In the genomic region with DNA sequence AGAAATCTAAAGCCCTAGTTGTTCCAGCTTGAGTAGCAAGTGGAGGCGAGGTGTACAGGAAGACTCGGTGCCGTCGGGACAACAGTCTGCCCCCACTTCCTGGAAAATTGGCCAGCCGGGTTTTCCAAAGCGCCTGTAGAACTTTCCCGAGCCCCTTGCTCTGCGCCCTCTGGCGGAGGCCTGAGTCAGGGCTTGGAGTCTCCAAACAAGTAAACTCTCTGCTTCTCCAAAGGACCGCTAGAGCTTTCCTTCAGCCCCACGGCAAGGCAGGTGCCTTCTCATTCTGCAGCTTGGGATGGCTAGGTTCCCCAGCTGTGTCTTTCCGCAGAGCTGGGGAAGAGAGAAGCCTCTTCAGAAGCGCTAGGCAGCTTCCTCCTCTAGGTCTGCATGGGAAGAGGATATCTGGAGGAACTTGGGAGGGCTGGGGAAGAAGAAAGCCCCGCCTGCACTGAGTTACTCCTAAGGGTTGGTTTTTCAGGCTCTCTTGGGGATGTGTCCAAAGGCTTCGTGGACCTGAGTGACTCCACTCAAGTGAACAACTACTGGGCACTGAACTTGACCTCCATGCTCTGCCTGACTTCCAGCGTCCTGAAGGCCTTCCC, we compare ENCODE assay signal across 8 cellular contexts. TPM values are rescaled to one million over a fixed set of nuclear protein-coding genes. Genes with fewer than 3 reads are reported as not detected.
DNase-seq lines count a peak whose midpoint lies in the region; ATAC-seq, FAIRE-seq and TF ChIP-seq lines count a peak whose summit lies in the region.

No MANE protein-coding gene starts in this region.

- no peak for TF ChIP-seq EP300 in A549 (IDR thresholded peaks at IDR 0.05)

- peak; percentile 38; the same call in 1 of the 2 replicates for TF ChIP-seq POLR2A in A549 (IDR thresholded peaks at IDR 0.05; ENCODE audit: low read length)

- peak overlapping the region; percentile 97 for H3K4me2 ChIP-seq in A549

- H3K27me3 ChIP-seq in WERI-Rb-1 (ENCODE audit: insufficient read depth, low read depth, severe bottlenecking), result no peaks in the 10 kb centered on the region
- no peaks in the 10 kb centered on the region for H3K27me3 ChIP-seq in kidney epithelial cell (ENCODE audit: control insufficient read depth, insufficient read depth, low read length)

- POLR2A ChIA-PET in A549 (lab: Yijun Ruan, JAX), result interaction anchor here (1.1 to 1.4 kb wide), 4 partner anchors 23 to 346 kb away, joined by 3 read pairs; partner anchors contain the start of gene CCT7

- peak; percentile 56 to 75 for TF ChIP-seq RAD21 in A549 (conservative IDR thresholded peaks at IDR 0.05 in 1 of 2, IDR thresholded peaks at IDR 0.05 in 1 of 2)

- H3K27ac ChIP-seq in A549, result peak overlapping the region; percentile 92 to 96
- peak overlapping the region; percentile 86 for H3K27ac ChIP-seq in WERI-Rb-1
- peak overlapping the region; percentile 89 for H3K27ac ChIP-seq in cingulate gyrus (ENCODE audit: low read depth, low read length)

- H3K36me3 ChIP-seq in WERI-Rb-1, result peaks cover 30% of the 10 kb centered on the region
- no peaks in the 10 kb centered on the region for H3K36me3 ChIP-seq in kidney epithelial cell (ENCODE audit: control insufficient read depth, insufficient read depth, low read length)

- ATAC-seq in A549 (peak; percentile 70 to 79), HG03103 (IDR thresholded peaks at IDR 0.05; ENCODE audit: low read depth, unreplicated experiment) (peak; percentile 34)

- H3K4me3 ChIP-seq in A549 (peak overlapping the region; percentile 77), WERI-Rb-1 (ENCODE audit: low read depth, low read length) (peak overlapping the region; percentile 65), kidney epithelial cell (ENCODE audit: low read depth, low read length) (peak overlapping the region; percentile 50)

- DNase-seq in A549 (ENCODE audit: low read depth in 1 of 2, low spot score in 1 of 2), result peak; percentile 85 to 93
- DNase-seq in GM18507 (ENCODE audit: extremely low spot score, insufficient read length, low read depth), result no peak
- peak; percentile 82 for DNase-seq in NCI-H2171 (lab: John Stamatoyannopoulos, UW)
- DNase-seq in WERI-Rb-1, result peak; percentile 97
- peak; percentile 56 for DNase-seq in kidney epithelial cell (ENCODE audit: low read depth)
- DNase-seq in stimulated activated CD4-positive, alpha-beta T cell treated with anti-CD3 and anti-CD28 coated beads, Interleukin-12 subunit alpha, Interleukin-12 subunit beta, amount 100 ng/mL, for 24 hours (ENCODE audit: low read depth in 2 of 2), result peak; percentile 32 to 67

- CTCF ChIA-PET in A549 (lab: Yijun Ruan, JAX), result interaction anchor here (0.5 to 13.9 kb wide), 82 partner anchors 9 to 1588 kb away, joined by 3 to 260 read pairs (median 4); partner anchors contain the start of gene EMX1

- peak; percentile 96 for TF ChIP-seq CTCF in A549 (IDR thresholded peaks at IDR 0.05)
- TF ChIP-seq CTCF in WERI-Rb-1 (IDR thresholded peaks at IDR 0.05; ENCODE audit: low read depth, low read length), result peak; percentile 99
- peak; percentile 99 for TF ChIP-seq CTCF in kidney epithelial cell (IDR thresholded peaks at IDR 0.05; ENCODE audit: insufficient read depth, low read length, poor library complexity, severe bottlenecking)

- peaks cover 22% of the 10 kb centered on the region for H3K4me1 ChIP-seq in A549

- 10% methylated on average over 15 of the region's 16 CpGs for WGBS in A549 (ENCODE audit: missing lambda C conversion rate)

- peak; percentile 13 for FAIRE-seq in A549 (lab: Jason Lieb, UNC)
- peak; percentile 73 for FAIRE-seq in GM18507 (lab: Jason Lieb, UNC)

- H3K9me3 ChIP-seq in A549 (no peaks in the 10 kb centered on the region), WERI-Rb-1 (ENCODE audit: severe bottlenecking) (no peaks in the 10 kb centered on the region)

TF ChIP-seq in A549, 52 proteins besides CTCF, POLR2A, EP300 and RAD21 (continues in another document):
- TF ChIP-seq FOSB (CRISPR knock-in tag; IDR thresholded peaks at IDR 0.05) (no peak), HOXB13 (CRISPR knock-in tag; IDR thresholded peaks at IDR 0.05; ENCODE audit: low read depth) (no peak), RNF2 (IDR thresholded peaks at IDR 0.05; ENCODE audit: borderline replicate concordance, low read depth) (no peak), ELK1 (IDR thresholded peaks at IDR 0.05; ENCODE audit: low read depth, low read length) (no peak), KDM5A (IDR thresholded peaks at IDR 0.05) (no peak), ZNF302 (CRISPR knock-in tag; IDR thresholded peaks at IDR 0.05) (no peak), BHLHE40 (IDR thresholded peaks at IDR 0.05; ENCODE audit: low read depth, low read length) (no peak), CHD4 (IDR thresholded peaks at IDR 0.05; ENCODE audit: borderline replicate concordance) (no peak), CBX2 (IDR thresholded peaks at IDR 0.05; ENCODE audit: borderline replicate concordance, low read depth) (no peak), CHD2 (IDR thresholded peaks at IDR 0.05; ENCODE audit: low read length, partially characterized antibody) (no peak), NPAS2 (CRISPR knock-in tag; IDR thresholded peaks at IDR 0.05; ENCODE audit: borderline replicate concordance) (no peak), HEYL (CRISPR knock-in tag; IDR thresholded peaks at IDR 0.05) (no peak), ZC3H11A (IDR thresholded peaks at IDR 0.05) (no peak), PHF8 (IDR thresholded peaks at IDR 0.05; ENCODE audit: borderline replicate concordance, low read depth) (0 out of 2 replicates have a peak, but pooled peaks have one; percentile 20), TP53 (CRISPR knock-in tag; IDR thresholded peaks at IDR 0.05) (no peak), SMC3 (IDR thresholded peaks at IDR 0.05) (peak; percentile 93), MAZ (IDR thresholded peaks at IDR 0.05; ENCODE audit: borderline replicate concordance, low read depth, low read length) (peak; percentile 73; the same call in 1 of the 2 replicates), HES2 (IDR thresholded peaks at IDR 0.05) (no peak), RCOR1 (IDR thresholded peaks at IDR 0.05; ENCODE audit: low read depth, low read length) (no peak), JUNB (IDR thresholded peaks at IDR 0.05) (no peak), EHF (CRISPR knock-in tag; IDR thresholded peaks at IDR 0.05) (no peak), FOSL2 (IDR thresholded peaks at IDR 0.05) (no peak), FOSL2 (CRISPR knock-in tag; IDR thresholded peaks at IDR 0.05) (0 out of 2 replicates have a peak, but pooled peaks have one; percentile 17), ZFP36 (IDR thresholded peaks at IDR 0.05; ENCODE audit: borderline replicate concordance, partially characterized antibody) (no peak), MYC (IDR thresholded peaks at IDR 0.05; ENCODE audit: borderline replicate concordance, low read length) (no peak)
- TF ChIP-seq, protein P1, sequence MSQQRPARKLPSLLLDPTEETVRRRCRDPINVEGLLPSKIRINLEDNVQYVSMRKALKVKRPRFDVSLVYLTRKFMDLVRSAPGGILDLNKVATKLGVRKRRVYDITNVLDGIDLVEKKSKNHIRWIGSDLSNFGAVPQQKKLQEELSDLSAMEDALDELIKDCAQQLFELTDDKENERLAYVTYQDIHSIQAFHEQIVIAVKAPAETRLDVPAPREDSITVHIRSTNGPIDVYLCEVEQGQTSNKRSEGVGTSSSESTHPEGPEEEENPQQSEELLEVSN (IDR thresholded peaks at IDR 0.05; ENCODE audit: borderline replicate concordance, low read depth), result peak; percentile 74; the same call in 1 of the 2 replicates
- TF ChIP-seq, protein P2, sequence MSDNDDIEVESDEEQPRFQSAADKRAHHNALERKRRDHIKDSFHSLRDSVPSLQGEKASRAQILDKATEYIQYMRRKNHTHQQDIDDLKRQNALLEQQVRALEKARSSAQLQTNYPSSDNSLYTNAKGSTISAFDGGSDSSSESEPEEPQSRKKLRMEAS (IDR thresholded peaks at IDR 0.05), result peak; percentile 88; the same call in 1 of the 2 replicates
- TF ChIP-seq, protein P3, sequence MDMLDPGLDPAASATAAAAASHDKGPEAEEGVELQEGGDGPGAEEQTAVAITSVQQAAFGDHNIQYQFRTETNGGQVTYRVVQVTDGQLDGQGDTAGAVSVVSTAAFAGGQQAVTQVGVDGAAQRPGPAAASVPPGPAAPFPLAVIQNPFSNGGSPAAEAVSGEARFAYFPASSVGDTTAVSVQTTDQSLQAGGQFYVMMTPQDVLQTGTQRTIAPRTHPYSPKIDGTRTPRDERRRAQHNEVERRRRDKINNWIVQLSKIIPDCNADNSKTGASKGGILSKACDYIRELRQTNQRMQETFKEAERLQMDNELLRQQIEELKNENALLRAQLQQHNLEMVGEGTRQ (IDR thresholded peaks at IDR 0.05), result no peak

RNA-seq across cellular contexts. Expression of gene SPR, which starts 0.7 kb away (rescaled TPM):
- polyA plus RNA-seq in A549 (2011; rRNA removed) (88.5 and 99.3 TPM in 2 replicates), A549 (2017; fragmentation: RNase III; extraction: RNeasy Plus Mini Kit Qiagen cat#74134 plus additional on column Dnase treatment) (118 to 141 TPM (median 138 TPM) in 3 replicates)
- polyA plus RNA-seq in A549 (2012; cell fraction: cytosol; rRNA removed), result 128 and 139 TPM in 2 replicates
- polyA plus RNA-seq in A549 (2012; cell fraction: nucleus; rRNA removed), result 81.5 and 86.8 TPM in 2 replicates
- 50.9 and 53.4 TPM in 2 replicates for polyA minus RNA-seq in A549 (2011; rRNA and poly(A)+ RNA removed)
- 15.0 and 18.3 TPM in 2 replicates for total RNA-seq in kidney epithelial cell

RNA-seq across cellular contexts. Expression of gene EMX1, which starts 29.4 kb away (rescaled TPM):
- polyA plus RNA-seq in A549 (2011; rRNA removed), result not detected in 2 replicates
- polyA plus RNA-seq in A549 (2012; cell fraction: cytosol; rRNA removed), result 0.04 and 0.08 TPM in 2 replicates
- polyA plus RNA-seq in A549 (2012; cell fraction: nucleus; rRNA removed), result 0.04 TPM in 2 replicates
- 0.05 TPM in 1 of 3 replicates, not detected in the others for polyA plus RNA-seq in A549 (2017; fragmentation: RNase III; extraction: RNeasy Plus Mini Kit Qiagen cat#74134 plus additional on column Dnase treatment)
- polyA minus RNA-seq in A549 (2011; rRNA and poly(A)+ RNA removed), result not detected in 2 replicates
- total RNA-seq in kidney epithelial cell, result 1.7 and 2.6 TPM in 2 replicates
